Comparison of ENCODE assay signal across 20 cellular contexts in the genomic region with DNA sequence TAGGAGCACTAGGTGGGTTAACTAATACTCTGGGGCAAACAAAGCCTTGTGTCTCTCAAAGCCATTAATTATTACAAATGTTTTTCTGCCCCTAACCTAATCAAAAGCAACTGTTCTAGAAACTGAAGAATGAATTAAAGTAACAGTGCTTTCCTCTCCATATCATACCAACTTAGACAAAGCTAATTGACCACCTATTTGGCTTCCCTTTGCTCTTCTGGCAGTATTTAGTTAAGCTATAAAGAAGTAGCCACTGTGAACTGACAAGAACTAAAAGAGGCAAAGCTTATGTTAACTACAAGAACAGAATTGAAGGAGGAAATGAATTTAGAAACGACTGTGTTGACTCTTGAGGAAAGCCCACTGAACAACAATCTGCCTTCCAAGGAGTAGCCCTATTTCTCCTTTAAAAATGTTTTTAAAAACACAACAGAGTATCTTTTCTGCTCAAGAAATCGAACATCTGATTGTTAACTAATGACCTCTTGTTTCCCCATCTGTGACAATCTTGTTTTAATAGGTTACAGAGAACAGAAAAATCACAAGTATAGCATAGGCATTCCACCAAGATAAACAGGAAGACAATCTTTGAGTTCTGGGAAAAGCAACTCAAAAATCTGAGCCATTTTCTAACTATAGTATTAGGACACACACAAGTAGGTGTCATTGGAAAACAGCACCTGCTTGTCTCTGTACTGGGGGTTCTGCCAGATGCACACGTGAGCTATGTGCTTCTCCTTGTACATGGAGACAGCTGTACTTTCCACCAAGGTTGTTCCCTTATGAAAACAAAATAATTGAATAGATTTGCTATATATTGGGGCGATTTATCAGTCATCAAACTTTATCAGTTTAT. TPM values are rescaled to one million over a fixed set of nuclear protein-coding genes. Genes with fewer than 3 reads are reported as not detected.
DNase-seq lines count a peak whose midpoint lies in the region; ATAC-seq, FAIRE-seq and TF ChIP-seq lines count a peak whose summit lies in the region.
"Had no signal": no experiment of that assay in that cellular context is flagged by ENCODE, and none has a peak within 500 bp of the region (broad histone marks: within the 10 kb centered on the region; RNA-seq: fewer than 3 reads in every experiment).

No MANE protein-coding gene starts in this region.

- ATAC-seq in heart right ventricle (peak in 2 of 8 donors; percentile 19 to 65), pancreas (peak in 2 of 4 donors; percentile 8 to 9), GM18511 (IDR thresholded peaks at IDR 0.05; ENCODE audit: unreplicated experiment) (no peak)
- ATAC-seq: natural killer cell had no signal

- H3K36me3 ChIP-seq in GM23248 (ENCODE audit: low read depth) (no peaks in the 10 kb centered on the region), ascending aorta (no peaks in the 10 kb centered on the region), heart right ventricle (no peaks in the 10 kb centered on the region), pancreas (no peaks in the 10 kb centered on the region)

- no peak overlapping the region for H3K9ac ChIP-seq in GM23248

- no peak overlapping the region for H3K4me2 ChIP-seq in GM23248 (ENCODE audit: unreplicated experiment)

- H3K9me2 ChIP-seq in GM23248 (ENCODE audit: insufficient read depth): no peaks in the 10 kb centered on the region

- 41 to 49% methylated on average over 4 of the region's 4 CpGs for WGBS in GM23248 (ENCODE audit: low coverage in 1 of 2, low lambda C conversion rate in 2 of 2, missing lambda C conversion rate in 2 of 2), 2 experiments
- 25 to 27% methylated on average over 4 of the region's 4 CpGs for WGBS in heart right ventricle, 2 donors
- 9 to 17% methylated on average over 4 of the region's 4 CpGs for WGBS in pancreas, 2 donors

- no peak for TF ChIP-seq CTCF in ascending aorta (IDR thresholded peaks at IDR 0.05)
- no peak for TF ChIP-seq CTCF in heart right ventricle (IDR thresholded peaks at IDR 0.05)
- no peak for TF ChIP-seq CTCF in pancreas (IDR thresholded peaks at IDR 0.05)
- no peak for TF ChIP-seq CTCF in GM13976 (IDR thresholded peaks at IDR 0.05; ENCODE audit: borderline replicate concordance, control extremely low read depth, extremely low read depth, insufficient read depth, missing control alignments)

- DNase-seq in GM23248: no peak
- DNase-seq in ascending aorta (ENCODE audit: low spot score in 2 of 2): no peak
- peak in 1 of 2 donors; percentile 52 for DNase-seq in heart right ventricle
- peak in 4 of 6 donors; percentile 48 to 69 (median 51) for DNase-seq in pancreas
- DNase-seq in NCI-H748 (lab: John Stamatoyannopoulos, UW; ENCODE audit: unreplicated experiment): no peak
- DNase-seq in kidney glomerular epithelial cell (lab: John Stamatoyannopoulos, UW): no peak
- DNase-seq in GM13976 (ENCODE audit: low spot score): no peak
- DNase-seq: activated CD4-positive, alpha-beta T cell treated with anti-CD3 and anti-CD28 coated beads, Interleukin-2, amount 50 U/mL, for 48 hours; activated CD4-positive, CD25-positive, alpha-beta regulatory T cell; activated CD8-positive, alpha-beta memory T cell treated with anti-CD3 and anti-CD28 coated beads, Interleukin-2, amount 50 U/mL, for 48 hours; activated naive CD8-positive, alpha-beta T cell treated with anti-CD3 and anti-CD28 coated beads for 36 hours; CD4-positive, CD25-positive, alpha-beta regulatory T cell; DMS153; endodermal cell; GDM1; natural killer cell; NCI-H1105 treated with DMSO at 0.1 percent for 48 hours; NCI-H510A had no signal

- H3K27ac ChIP-seq in GM23248 (no peak overlapping the region), ascending aorta (peak overlapping the region; percentile 22 to 59), heart right ventricle (peak overlapping the region; percentile 49 to 99 (median 84)), pancreas (peak overlapping the region; percentile 25 to 59 (median 28))

- intact Hi-C loops in ascending aorta (cut with DNase I) (loop anchor here (5.0 kb wide), 2 partner anchors 38 to 183 kb away; a partner anchor contains a TSS), heart right ventricle (cut with DNase I) (loop anchor here in 9 of 10 donors (2.0 to 10.0 kb wide), 11 partner anchors 58 to 177 kb away; a partner anchor contains a TSS), pancreas (cut with DNase I) (no loop called here)

- H3K79me2 ChIP-seq in GM23248 (ENCODE audit: insufficient read depth): peaks cover 11% of the 10 kb centered on the region

- H3K27me3 ChIP-seq in GM23248 (replicated peaks; ENCODE audit: insufficient read depth) (no peaks in the 10 kb centered on the region), ascending aorta (no peaks in the 10 kb centered on the region), heart right ventricle (no peaks in the 10 kb centered on the region), pancreas (no peaks in the 10 kb centered on the region)

- H2AFZ ChIP-seq in GM23248: peak overlapping the region; percentile 28; the same call in 1 of the 2 replicates

- H3K4me1 ChIP-seq in GM23248 (ENCODE audit: insufficient read depth): no peaks in the 10 kb centered on the region
- peaks cover 0 to 2% of the 10 kb centered on the region in 2 donors for H3K4me1 ChIP-seq in ascending aorta
- H3K4me1 ChIP-seq in heart right ventricle: peaks cover 6 to 35% (median 26%) of the 10 kb centered on the region in 9 donors
- peaks cover 17 to 33% (median 19%) of the 10 kb centered on the region in 3 donors for H3K4me1 ChIP-seq in pancreas

- peaks cover 14% of the 10 kb centered on the region; the same call in 1 of the 2 replicates for H3F3A ChIP-seq in GM23248 (ENCODE audit: insufficient read depth)

- peaks cover 2% of the 10 kb centered on the region; the same call in 1 of the 2 replicates for H4K20me1 ChIP-seq in GM23248 (ENCODE audit: insufficient read depth)

- FAIRE-seq in pancreas (lab: Jason Lieb, UNC): no peak
- FAIRE-seq: colon had no signal

- no peaks in the 10 kb centered on the region for H3K9me3 ChIP-seq in GM23248 (ENCODE audit: low read depth)
- no peaks in the 10 kb centered on the region for H3K9me3 ChIP-seq in ascending aorta
- no peaks in the 10 kb centered on the region for H3K9me3 ChIP-seq in heart right ventricle
- no peaks in the 10 kb centered on the region for H3K9me3 ChIP-seq in pancreas

- H3K4me3 ChIP-seq in GM23248 (no peak overlapping the region), ascending aorta (no peak overlapping the region), heart right ventricle (no peak overlapping the region), pancreas (no peak overlapping the region)

- in situ Hi-C loops in GM23248 (cut with MboI): no loop called here
- in situ Hi-C loops in GM13976 (cut with MboI; ENCODE audit: low sequenced_read_pairs, unreplicated experiment): no loop called here

RNA-seq across cellular contexts. Expression of a gene that starts 3.1 kb away (rescaled TPM):
- 45.4 and 51.8 TPM in 2 replicates for total RNA-seq in GM23248 (2014; rRNA removed; shearing (Covaris generic))
- 17.6 and 17.7 TPM in 2 replicates for polyA plus RNA-seq in GM23248 (2016; fragmentation: Nextera tagmentation; extraction: Ambion mirVana)
- total RNA-seq in ascending aorta: 47.8 TPM
- 100 to 1,000 TPM in 1 of 10 donors, 10 to 100 TPM in 9; 62.0 to 104 (median 71.2) TPM for total RNA-seq in heart right ventricle
- polyA plus RNA-seq in heart right ventricle: 10 to 100 TPM; 13.0 to 20.8 TPM
- 10 to 100 TPM; 14.0 to 27.0 (median 19.6) TPM for total RNA-seq in pancreas
- 1 to 10 TPM; 6.8 to 10.0 TPM for polyA plus RNA-seq in pancreas

Comparison
In these comparisons a context has a peak if more than half of its experiments do, and no peak if none do; other contexts are left out.
1. DNase-seq: peak in pancreas (4 of 6); none in GM23248 (single experiment), ascending aorta (0 of 2), NCI-H748 (single experiment), kidney glomerular epithelial cell (single experiment) and GM13976 (single experiment).
2. intact Hi-C loops: an anchor here in ascending aorta (5.0 kb wide) and heart right ventricle (2.0 to 10.0 kb wide); none called in pancreas.